ENCODE assay signal across 21 cellular contexts in the genomic region with DNA sequence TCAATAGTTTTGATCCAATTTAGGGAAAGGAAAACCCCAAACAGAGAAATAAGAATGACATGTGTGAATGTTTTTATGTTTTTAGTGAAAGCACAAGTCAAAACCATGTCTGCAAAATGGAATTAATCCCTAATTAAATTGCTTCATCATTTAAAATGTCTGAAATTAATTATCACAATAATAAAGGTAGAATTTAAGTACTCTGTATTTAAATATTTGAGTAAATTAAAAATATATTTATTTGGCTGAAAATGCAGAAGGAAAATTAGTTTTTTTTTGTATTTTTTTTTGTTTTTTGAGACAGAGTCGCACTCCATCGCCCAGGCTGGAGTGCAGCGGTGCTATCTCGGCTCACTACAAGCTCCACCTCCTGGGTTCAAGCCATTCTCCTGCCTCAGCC.
DNase-seq lines count a peak whose midpoint lies in the region; ATAC-seq, FAIRE-seq and TF ChIP-seq lines count a peak whose summit lies in the region.
"Had no signal": no experiment of that assay in that cellular context is flagged by ENCODE, and none has a peak within 500 bp of the region (broad histone marks: within the 10 kb centered on the region; RNA-seq: fewer than 3 reads in every experiment).

No MANE protein-coding gene starts in this region.

- CTCF ChIA-PET in WTC11 (lab: Charles Lee), result no interaction called here

- H3K36me3 ChIP-seq in kidney (ENCODE audit: control insufficient read depth in 1 of 2, insufficient read depth in 2 of 2, low read length in 2 of 2), result no peaks in the 10 kb centered on the region
- H3K36me3 ChIP-seq: BLaER1 treated with 17β-estradiol and CSF1 and Interleukin-3, amounts not matched to agents 10 nM and 100 nM had no signal

- H3K4me1 ChIP-seq in kidney (ENCODE audit: control insufficient read depth in 1 of 2, insufficient read depth in 1 of 2, low read depth in 1 of 2, low read length in 2 of 2), result no peaks in the 10 kb centered on the region
- H3K4me1 ChIP-seq: Caco-2 had no signal

- peaks cover 14% of the 10 kb centered on the region for H3K4me1 Mint-ChIP-seq in WTC11

- ATAC-seq in WTC11 (no peak), HG03045 (IDR thresholded peaks at IDR 0.05; ENCODE audit: unreplicated experiment) (no peak)
- ATAC-seq: A549; CD8-positive, alpha-beta T cell had no signal

- H3K27me3 Mint-ChIP-seq in WTC11 (ENCODE audit: low read depth), result no peaks in the 10 kb centered on the region
- H3K27me3 Mint-ChIP-seq: B cell; CD4-positive, alpha-beta T cell had no signal

- H3K27ac Mint-ChIP-seq in WTC11, result no peak overlapping the region
- H3K27ac Mint-ChIP-seq: B cell; CD4-positive, alpha-beta T cell; CD8-positive, alpha-beta T cell had no signal

- no peak overlapping the region for H3K27ac ChIP-seq in kidney (ENCODE audit: low read depth in 2 of 2, low read length in 2 of 2)
- H3K27ac ChIP-seq: 22Rv1; A549; BLaER1 treated with 17β-estradiol and CSF1 and Interleukin-3, amounts not matched to agents 10 nM and 100 nM; C4-2B had no signal

- no peak for DNase-seq in WTC11 (ENCODE audit: low spot score)
- no peak for DNase-seq in kidney
- DNase-seq in NCI-H1417 treated with DMSO at 0.1 percent for 48 hours (lab: John Stamatoyannopoulos, UW), result no peak
- DNase-seq: AML-193; Caco-2; Calu3; CD4-positive, alpha-beta T cell; CD8-positive, alpha-beta T cell; DMS79 treated with DMSO at 0.1 percent for 48 hours; GF-D8 had no signal

- H3K4me3 ChIP-seq in kidney (ENCODE audit: low read length in 2 of 2), result no peak overlapping the region
- H3K4me3 ChIP-seq: A549; BLaER1 treated with 17β-estradiol and CSF1 and Interleukin-3, amounts not matched to agents 10 nM and 100 nM had no signal

- intact Hi-C loops in kidney (cut with DNase I), result no loop called here

- POLR2A ChIA-PET in WTC11 (lab: Charles Lee), result no interaction called here

- H3K4me3 Mint-ChIP-seq in WTC11, result no peak overlapping the region
- H3K4me3 Mint-ChIP-seq: B cell; CD4-positive, alpha-beta T cell; CD8-positive, alpha-beta T cell had no signal

- TF ChIP-seq CTCF in WTC11 (IDR thresholded peaks at IDR 0.05) (no peak), kidney (IDR thresholded peaks at IDR 0.05; ENCODE audit: borderline replicate concordance, extremely low read depth, insufficient read depth) (no peak)

- FAIRE-seq in endometrium (lab: Jason Lieb, UNC), result peak; percentile 8
- FAIRE-seq in kidney (lab: Jason Lieb, UNC), result peak; percentile 13
- FAIRE-seq: A549, D721Med, G401.6, GM12891, GM19239 had no signal

- peaks cover 5% of the 10 kb centered on the region for H3K9me3 Mint-ChIP-seq in WTC11
- H3K9me3 Mint-ChIP-seq: CD4-positive, alpha-beta T cell; CD8-positive, alpha-beta T cell had no signal

- H3K36me3 Mint-ChIP-seq in WTC11, result no peaks in the 10 kb centered on the region

- H3K9ac ChIP-seq in kidney (ENCODE audit: low read length in 2 of 2), result no peak overlapping the region
- H3K9ac ChIP-seq: BLaER1 treated with 17β-estradiol and CSF1 and Interleukin-3, amounts not matched to agents 10 nM and 100 nM had no signal

- no peaks in the 10 kb centered on the region for H3K9me3 ChIP-seq in kidney (ENCODE audit: control insufficient read depth in 1 of 2, low read length in 2 of 2)
- H3K9me3 ChIP-seq: A549; BLaER1 treated with 17β-estradiol and CSF1 and Interleukin-3, amounts not matched to agents 10 nM and 100 nM; Caco-2 had no signal

TF ChIP-seq in WTC11, 78 proteins besides CTCF, POLR2A, EP300 and RAD21:
- TF ChIP-seq NR3C1 (CRISPR knock-in tag; conservative IDR thresholded peaks at IDR 0.05; ENCODE audit: low read depth) (no peak), HMGA2 (CRISPR knock-in tag; IDR thresholded peaks at IDR 0.05) (peak; percentile 91), OVOL2 (CRISPR knock-in tag; IDR thresholded peaks at IDR 0.05; ENCODE audit: borderline replicate concordance) (no peak), PRRX2 (CRISPR knock-in tag; IDR thresholded peaks at IDR 0.05) (no peak), TEAD1 (CRISPR knock-in tag; IDR thresholded peaks at IDR 0.05) (no peak), RELA (CRISPR knock-in tag; IDR thresholded peaks at IDR 0.05; ENCODE audit: borderline replicate concordance) (no peak), ZNF219 (CRISPR knock-in tag; IDR thresholded peaks at IDR 0.05; ENCODE audit: borderline replicate concordance) (no peak)
- TF ChIP-seq, protein P1, sequence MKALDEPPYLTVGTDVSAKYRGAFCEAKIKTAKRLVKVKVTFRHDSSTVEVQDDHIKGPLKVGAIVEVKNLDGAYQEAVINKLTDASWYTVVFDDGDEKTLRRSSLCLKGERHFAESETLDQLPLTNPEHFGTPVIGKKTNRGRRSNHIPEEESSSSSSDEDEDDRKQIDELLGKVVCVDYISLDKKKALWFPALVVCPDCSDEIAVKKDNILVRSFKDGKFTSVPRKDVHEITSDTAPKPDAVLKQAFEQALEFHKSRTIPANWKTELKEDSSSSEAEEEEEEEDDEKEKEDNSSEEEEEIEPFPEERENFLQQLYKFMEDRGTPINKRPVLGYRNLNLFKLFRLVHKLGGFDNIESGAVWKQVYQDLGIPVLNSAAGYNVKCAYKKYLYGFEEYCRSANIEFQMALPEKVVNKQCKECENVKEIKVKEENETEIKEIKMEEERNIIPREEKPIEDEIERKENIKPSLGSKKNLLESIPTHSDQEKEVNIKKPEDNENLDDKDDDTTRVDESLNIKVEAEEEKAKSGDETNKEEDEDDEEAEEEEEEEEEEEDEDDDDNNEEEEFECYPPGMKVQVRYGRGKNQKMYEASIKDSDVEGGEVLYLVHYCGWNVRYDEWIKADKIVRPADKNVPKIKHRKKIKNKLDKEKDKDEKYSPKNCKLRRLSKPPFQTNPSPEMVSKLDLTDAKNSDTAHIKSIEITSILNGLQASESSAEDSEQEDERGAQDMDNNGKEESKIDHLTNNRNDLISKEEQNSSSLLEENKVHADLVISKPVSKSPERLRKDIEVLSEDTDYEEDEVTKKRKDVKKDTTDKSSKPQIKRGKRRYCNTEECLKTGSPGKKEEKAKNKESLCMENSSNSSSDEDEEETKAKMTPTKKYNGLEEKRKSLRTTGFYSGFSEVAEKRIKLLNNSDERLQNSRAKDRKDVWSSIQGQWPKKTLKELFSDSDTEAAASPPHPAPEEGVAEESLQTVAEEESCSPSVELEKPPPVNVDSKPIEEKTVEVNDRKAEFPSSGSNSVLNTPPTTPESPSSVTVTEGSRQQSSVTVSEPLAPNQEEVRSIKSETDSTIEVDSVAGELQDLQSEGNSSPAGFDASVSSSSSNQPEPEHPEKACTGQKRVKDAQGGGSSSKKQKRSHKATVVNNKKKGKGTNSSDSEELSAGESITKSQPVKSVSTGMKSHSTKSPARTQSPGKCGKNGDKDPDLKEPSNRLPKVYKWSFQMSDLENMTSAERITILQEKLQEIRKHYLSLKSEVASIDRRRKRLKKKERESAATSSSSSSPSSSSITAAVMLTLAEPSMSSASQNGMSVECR (CRISPR knock-in tag; IDR thresholded peaks at IDR 0.05; ENCODE audit: borderline replicate concordance), result no peak
- TF ChIP-seq, protein P2, sequence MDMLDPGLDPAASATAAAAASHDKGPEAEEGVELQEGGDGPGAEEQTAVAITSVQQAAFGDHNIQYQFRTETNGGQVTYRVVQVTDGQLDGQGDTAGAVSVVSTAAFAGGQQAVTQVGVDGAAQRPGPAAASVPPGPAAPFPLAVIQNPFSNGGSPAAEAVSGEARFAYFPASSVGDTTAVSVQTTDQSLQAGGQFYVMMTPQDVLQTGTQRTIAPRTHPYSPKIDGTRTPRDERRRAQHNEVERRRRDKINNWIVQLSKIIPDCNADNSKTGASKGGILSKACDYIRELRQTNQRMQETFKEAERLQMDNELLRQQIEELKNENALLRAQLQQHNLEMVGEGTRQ (CRISPR knock-in tag; IDR thresholded peaks at IDR 0.05), result no peak
TF ChIP-seq in WTC11: peak in this region for 1.
